ENCODE assay signal across 27 cellular contexts in the genomic region with DNA sequence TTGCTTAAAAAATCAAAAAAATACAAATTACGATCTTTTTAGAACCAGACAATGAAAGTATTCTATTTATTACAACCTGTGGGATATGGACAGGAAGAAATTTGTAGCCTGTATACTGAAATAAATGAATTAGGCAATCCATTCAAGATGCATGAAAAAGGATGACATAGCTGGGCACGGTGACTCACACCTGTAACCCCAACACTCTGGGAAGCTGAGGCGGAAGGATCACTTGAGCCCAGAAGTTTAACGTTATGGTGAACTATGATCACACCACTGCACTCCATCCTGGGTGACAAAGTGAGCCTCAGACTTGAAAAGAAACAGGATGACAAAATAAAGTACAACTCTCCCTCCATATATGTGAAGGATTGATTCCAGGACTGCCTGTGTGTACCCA.
DNase-seq lines count a peak whose midpoint lies in the region; ATAC-seq lines count a peak whose summit lies in the region.
"Had no signal": no experiment of that assay in that cellular context is flagged by ENCODE, and none has a peak within 500 bp of the region (broad histone marks: within the 10 kb centered on the region; RNA-seq: fewer than 3 reads in every experiment).

No MANE protein-coding gene starts in this region.

- intact Hi-C loops in posterior vena cava (cut with DNase I): no loop called here

- H3K27me3 Mint-ChIP-seq in activated naive CD8-positive, alpha-beta T cell treated with anti-CD3 and anti-CD28 coated beads, Interleukin-2, amount 50 U/mL, for 24 hours: peaks cover under 1% of the 10 kb centered on the region
- H3K27me3 Mint-ChIP-seq in activated naive CD8-positive, alpha-beta T cell treated with anti-CD3 and anti-CD28 coated beads for 36 hours: no peaks in the 10 kb centered on the region

- no peaks in the 10 kb centered on the region for H3K36me3 Mint-ChIP-seq in activated naive CD8-positive, alpha-beta T cell treated with anti-CD3 and anti-CD28 coated beads, Interleukin-2, amount 50 U/mL, for 24 hours (ENCODE audit: low read depth)
- H3K36me3 Mint-ChIP-seq in activated naive CD8-positive, alpha-beta T cell treated with anti-CD3 and anti-CD28 coated beads for 36 hours: no peaks in the 10 kb centered on the region

- DNase-seq in activated naive CD8-positive, alpha-beta T cell treated with anti-CD3 and anti-CD28 coated beads, Interleukin-2, amount 50 U/mL, for 24 hours: no peak
- no peak for DNase-seq in activated naive CD8-positive, alpha-beta T cell treated with anti-CD3 and anti-CD28 coated beads for 36 hours
- peak; percentile 42 for DNase-seq in HT1080 (ENCODE audit: low read depth)
- peak; percentile 26 for DNase-seq in astrocyte of the hippocampus (ENCODE audit: low read depth, low spot score)
- no peak for DNase-seq in RPMI8226
- no peak for DNase-seq in occipital lobe (lab: John Stamatoyannopoulos, UW)
- no peak for DNase-seq in HK-2 (ENCODE audit: unreplicated experiment)
- DNase-seq in posterior vena cava (ENCODE audit: low spot score): no peak
- DNase-seq: activated CD4-positive, CD25-positive, alpha-beta regulatory T cell treated with anti-CD3 and anti-CD28 coated beads, Interleukin-2, amount 50 U/mL, for 72 hours; activated CD8-positive, alpha-beta memory T cell treated with anti-CD3 and anti-CD28 coated beads for 24 hours; activated gamma-delta T cell; AML-193; brain microvascular endothelial cell; CD4-positive, alpha-beta memory T cell; DMS 273 treated with DMSO at 0.1 percent for 48 hours; effector CD8-positive, alpha-beta T cell; glutamatergic neuron; left ventricle myocardium superior; naive thymus-derived CD4-positive, alpha-beta T cell; NCI-H1436; NCI-H748 treated with DMSO at 0.1 percent for 48 hours; stimulated activated naive CD8-positive, alpha-beta T cell treated with anti-CD3 and anti-CD28 coated beads, Interleukin-15, Interleukin-2, amounts not matched to agents 100 U/mL and 50 U/mL, for 24 hours; testis; uterus had no signal

- peaks cover under 1% of the 10 kb centered on the region for H3K9me3 Mint-ChIP-seq in activated naive CD8-positive, alpha-beta T cell treated with anti-CD3 and anti-CD28 coated beads, Interleukin-2, amount 50 U/mL, for 24 hours
- peaks cover 3% of the 10 kb centered on the region for H3K9me3 Mint-ChIP-seq in activated naive CD8-positive, alpha-beta T cell treated with anti-CD3 and anti-CD28 coated beads for 36 hours

- H3K27ac Mint-ChIP-seq in activated naive CD8-positive, alpha-beta T cell treated with anti-CD3 and anti-CD28 coated beads, Interleukin-2, amount 50 U/mL, for 24 hours: no peak overlapping the region
- H3K27ac Mint-ChIP-seq in activated naive CD8-positive, alpha-beta T cell treated with anti-CD3 and anti-CD28 coated beads for 36 hours: no peak overlapping the region
- H3K27ac Mint-ChIP-seq: CD4-positive, alpha-beta memory T cell; mesothelial cell of epicardium; naive thymus-derived CD4-positive, alpha-beta T cell; T-helper 1 cell treated with Interleukin-12 subunit alpha and Interleukin-12 subunit beta and Interleukin-4 antibody, amounts not matched to agents 30 μg/mL and 1 μg/mL, for 36 hours had no signal

- ATAC-seq in activated naive CD8-positive, alpha-beta T cell treated with anti-CD3 and anti-CD28 coated beads, Interleukin-2, amount 50 U/mL, for 24 hours: peak; percentile 33
- ATAC-seq: A549; left ventricle myocardium superior; naive thymus-derived CD4-positive, alpha-beta T cell; stimulated activated naive CD8-positive, alpha-beta T cell treated with anti-CD3 and anti-CD28 coated beads, Interleukin-15, Interleukin-2, amounts not matched to agents 100 U/mL and 50 U/mL, for 24 hours had no signal

- no peaks in the 10 kb centered on the region for H3K4me1 Mint-ChIP-seq in activated naive CD8-positive, alpha-beta T cell treated with anti-CD3 and anti-CD28 coated beads, Interleukin-2, amount 50 U/mL, for 24 hours
- no peaks in the 10 kb centered on the region for H3K4me1 Mint-ChIP-seq in activated naive CD8-positive, alpha-beta T cell treated with anti-CD3 and anti-CD28 coated beads for 36 hours
- H3K4me1 Mint-ChIP-seq: CD4-positive, alpha-beta memory T cell; mesothelial cell of epicardium had no signal

- no peak overlapping the region for H3K4me3 Mint-ChIP-seq in activated naive CD8-positive, alpha-beta T cell treated with anti-CD3 and anti-CD28 coated beads, Interleukin-2, amount 50 U/mL, for 24 hours
- no peak overlapping the region for H3K4me3 Mint-ChIP-seq in activated naive CD8-positive, alpha-beta T cell treated with anti-CD3 and anti-CD28 coated beads for 36 hours
- H3K4me3 Mint-ChIP-seq: CD4-positive, alpha-beta memory T cell; mesothelial cell of epicardium; naive thymus-derived CD4-positive, alpha-beta T cell; T-helper 1 cell treated with Interleukin-12 subunit alpha and Interleukin-12 subunit beta and Interleukin-4 antibody, amounts not matched to agents 30 μg/mL and 1 μg/mL, for 36 hours had no signal

Comparison
In these comparisons a context has a peak if more than half of its experiments do, and no peak if none do; other contexts are left out.
1. DNase-seq: peak in HT1080 (single experiment) and astrocyte of the hippocampus (single experiment); none in activated naive CD8-positive, alpha-beta T cell treated with anti-CD3 and anti-CD28 coated beads, Interleukin-2, amount 50 U/mL, for 24 hours (single experiment), activated naive CD8-positive, alpha-beta T cell treated with anti-CD3 and anti-CD28 coated beads for 36 hours (single experiment), RPMI8226 (single experiment), occipital lobe (single experiment), HK-2 (single experiment) and posterior vena cava (single experiment).